Comparison of ENCODE assay signal across 23 cellular contexts in genomic region chr2:188003800-188004199, GRCh38.
DNase-seq lines count a peak whose midpoint lies in the region; ATAC-seq and TF ChIP-seq lines count a peak whose summit lies in the region.
"Had no signal": no experiment of that assay in that cellular context is flagged by ENCODE, and none has a peak within 500 bp of the region (broad histone marks: within the 10 kb centered on the region; RNA-seq: fewer than 3 reads in every experiment).

No MANE protein-coding gene starts in this region.

- H3K9me2 ChIP-seq in GM23338 (ENCODE audit: insufficient read depth): no peaks in the 10 kb centered on the region

- no peaks in the 10 kb centered on the region for H3K27me3 ChIP-seq in GM23338 (ENCODE audit: insufficient read depth)
- H3K27me3 ChIP-seq: BE2C; BLaER1 treated with 17β-estradiol and CSF1 and Interleukin-3, amounts not matched to agents 10 nM and 100 nM had no signal

- no peak overlapping the region for H3K27ac ChIP-seq in GM23338 (ENCODE audit: low read depth)
- H3K27ac ChIP-seq: A549; BLaER1 treated with 17β-estradiol and CSF1 and Interleukin-3, amounts not matched to agents 10 nM and 100 nM had no signal

- H3F3A ChIP-seq in GM23338 (replicated peaks; ENCODE audit: low read depth): no peaks in the 10 kb centered on the region

- no peak overlapping the region for H3K4me3 Mint-ChIP-seq in GM23338
- no peak overlapping the region for H3K4me3 Mint-ChIP-seq in WTC11
- H3K4me3 Mint-ChIP-seq: CD14-positive monocyte; CD4-positive, alpha-beta T cell; CD8-positive, alpha-beta memory T cell had no signal

- H3K4me2 ChIP-seq in GM23338: no peak overlapping the region
- H3K4me2 ChIP-seq: A549; BLaER1 treated with 17β-estradiol and CSF1 and Interleukin-3, amounts not matched to agents 10 nM and 100 nM had no signal

- CTCF ChIA-PET in WTC11 (lab: Charles Lee): no interaction called here

- H3K36me3 Mint-ChIP-seq in GM23338 (ENCODE audit: low read depth) (no peaks in the 10 kb centered on the region), WTC11 (no peaks in the 10 kb centered on the region)
- H3K36me3 Mint-ChIP-seq: CD14-positive monocyte; CD8-positive, alpha-beta memory T cell had no signal

- no peak for ATAC-seq in GM23338
- no peak for ATAC-seq in WTC11
- ATAC-seq in left lobe of liver: peak; percentile 88
- ATAC-seq in HG03457 (IDR thresholded peaks at IDR 0.05; ENCODE audit: unreplicated experiment): no peak
- ATAC-seq in GM19452 (IDR thresholded peaks at IDR 0.05; ENCODE audit: unreplicated experiment): no peak
- ATAC-seq: A549, GM12878 had no signal

- H3K4me1 Mint-ChIP-seq in GM23338 (peaks cover 28% of the 10 kb centered on the region), WTC11 (peaks cover 37% of the 10 kb centered on the region)
- H3K4me1 Mint-ChIP-seq: CD14-positive monocyte; CD8-positive, alpha-beta memory T cell had no signal

- H3K27me3 Mint-ChIP-seq in GM23338 (ENCODE audit: insufficient read depth, low read depth, poor library complexity) (no peaks in the 10 kb centered on the region), WTC11 (ENCODE audit: low read depth) (no peaks in the 10 kb centered on the region)
- H3K27me3 Mint-ChIP-seq: CD4-positive, alpha-beta T cell; CD8-positive, alpha-beta memory T cell had no signal

- peaks cover 26% of the 10 kb centered on the region for H3K4me1 ChIP-seq in GM23338 (ENCODE audit: insufficient read depth)
- H3K4me1 ChIP-seq: A549; BE2C; BLaER1 treated with 17β-estradiol and CSF1 and Interleukin-3, amounts not matched to agents 10 nM and 100 nM; HAP-1 had no signal

- H3K36me3 ChIP-seq in GM23338 (ENCODE audit: insufficient read depth): no peaks in the 10 kb centered on the region
- H3K36me3 ChIP-seq: BE2C; BLaER1 treated with 17β-estradiol and CSF1 and Interleukin-3, amounts not matched to agents 10 nM and 100 nM; HAP-1 had no signal

- no peak for TF ChIP-seq CTCF in GM23338 (conservative IDR thresholded peaks at IDR 0.05; ENCODE audit: low read depth in 2 of 2)
- no peak for TF ChIP-seq CTCF in WTC11 (IDR thresholded peaks at IDR 0.05)

- H3K27ac Mint-ChIP-seq in GM23338 (no peak overlapping the region), WTC11 (0 out of 2 replicates have a peak overlapping the region, but pooled peaks have one; percentile 69)
- H3K27ac Mint-ChIP-seq: CD14-positive monocyte; CD4-positive, alpha-beta T cell; CD8-positive, alpha-beta memory T cell had no signal

- H4K20me1 ChIP-seq in GM23338 (replicated peaks; ENCODE audit: insufficient read depth): no peaks in the 10 kb centered on the region
- H4K20me1 ChIP-seq: BLaER1 treated with 17β-estradiol and CSF1 and Interleukin-3, amounts not matched to agents 10 nM and 100 nM had no signal

- no peaks in the 10 kb centered on the region for H3K79me2 ChIP-seq in GM23338 (replicated peaks; ENCODE audit: insufficient read depth)

- H3K9me3 Mint-ChIP-seq in GM23338: no peaks in the 10 kb centered on the region
- H3K9me3 Mint-ChIP-seq in WTC11: no peaks in the 10 kb centered on the region
- H3K9me3 Mint-ChIP-seq: CD4-positive, alpha-beta T cell had no signal

- POLR2A ChIA-PET in WTC11 (lab: Charles Lee): no interaction called here

- peak overlapping the region; percentile 11; the same call in 1 of the 2 replicates for H2AFZ ChIP-seq in GM23338

- DNase-seq in DMS53 (lab: John Stamatoyannopoulos, UW) (peak; percentile 45), GM23338 (ENCODE audit: low spot score) (no peak), WTC11 (ENCODE audit: low spot score) (no peak), left lobe of liver (ENCODE audit: low spot score) (no peak), NCI-H82 (lab: John Stamatoyannopoulos, UW) (no peak), ureter (ENCODE audit: low spot score) (no peak)
- DNase-seq: 8988T; ACHN; AML-193; BE2C; CD4-positive, alpha-beta T cell; CD8-positive, alpha-beta memory T cell; DMS 273 treated with DMSO at 0.1 percent for 48 hours; DND-41; GDM1; GOT3 had no signal

- H3K4me3 ChIP-seq in GM23338: no peak overlapping the region
- H3K4me3 ChIP-seq: A549; BLaER1 treated with 17β-estradiol and CSF1 and Interleukin-3, amounts not matched to agents 10 nM and 100 nM; GM12878; HAP-1 had no signal

TF ChIP-seq in GM23338, 12 proteins besides CTCF, POLR2A, EP300 and RAD21:
- TF ChIP-seq ZNF331 (CRISPR knock-in tag; IDR thresholded peaks at IDR 0.05; ENCODE audit: low read depth) (no peak), EZH2 (IDR thresholded peaks at IDR 0.05; ENCODE audit: low read depth, unreplicated experiment) (no peak), POLR2AphosphoS5 (IDR thresholded peaks at IDR 0.05; ENCODE audit: low read depth) (no peak), EZH2phosphoT487 (IDR thresholded peaks at IDR 0.05; ENCODE audit: unreplicated experiment) (no peak), REST (IDR thresholded peaks at IDR 0.05; ENCODE audit: unreplicated experiment) (no peak)
TF ChIP-seq in GM23338: peak in this region for 0.

TF ChIP-seq in WTC11, 78 proteins besides CTCF, POLR2A, EP300 and RAD21:
- TF ChIP-seq CREB1 (CRISPR knock-in tag; IDR thresholded peaks at IDR 0.05): no peak
- TF ChIP-seq ZBTB21 (CRISPR knock-in tag; IDR thresholded peaks at IDR 0.05; ENCODE audit: borderline replicate concordance): no peak
- no peak for TF ChIP-seq ESRRA (CRISPR knock-in tag; IDR thresholded peaks at IDR 0.05; ENCODE audit: borderline replicate concordance)
